ENCODE assay signal across 10 cellular contexts in the genomic region with DNA sequence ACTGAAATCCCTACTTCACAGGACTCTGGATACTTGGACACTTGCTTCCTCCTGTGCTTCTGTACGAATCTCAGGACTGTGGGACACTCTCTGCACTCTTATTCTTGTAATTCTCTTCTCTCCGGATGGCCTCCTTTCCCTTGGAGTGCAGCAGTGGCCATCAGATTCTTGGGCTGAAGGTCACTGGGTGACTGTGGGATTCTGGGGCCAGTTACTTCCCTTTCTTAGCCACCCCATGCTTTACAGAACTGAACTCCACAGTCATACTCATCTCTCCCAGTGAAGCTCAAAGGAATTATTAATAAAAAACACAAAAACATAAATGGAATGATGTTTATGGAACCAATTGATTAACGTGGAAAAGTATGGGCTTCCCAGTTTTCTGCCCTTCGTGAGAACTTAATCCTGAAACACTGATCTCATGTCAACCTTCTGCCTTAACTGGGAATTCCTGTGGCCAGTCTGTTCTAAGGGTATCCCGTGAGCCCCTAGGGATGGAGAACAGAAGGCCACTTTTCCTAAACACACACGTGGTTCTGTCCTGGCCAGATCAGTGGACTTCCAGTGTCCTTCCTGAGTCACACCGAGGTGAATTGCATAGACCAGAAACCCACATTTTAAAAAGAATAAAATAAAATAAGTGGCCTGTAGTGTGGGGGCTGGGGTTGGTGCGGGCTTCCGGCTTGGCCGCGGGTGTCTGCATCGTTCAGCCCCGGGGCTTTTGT. TPM values are rescaled to one million over a fixed set of nuclear protein-coding genes. Genes with fewer than 3 reads are reported as not detected.
DNase-seq lines count a peak whose midpoint lies in the region; TF ChIP-seq lines count a peak whose summit lies in the region.
"Had no signal": no experiment of that assay in that cellular context is flagged by ENCODE, and none has a peak within 500 bp of the region (broad histone marks: within the 10 kb centered on the region; RNA-seq: fewer than 3 reads in every experiment).

No MANE protein-coding gene starts in this region.

- H3K9me3 Mint-ChIP-seq in CD4-positive, alpha-beta memory T cell: no peaks in the 10 kb centered on the region
- H3K9me3 Mint-ChIP-seq in osteocyte (ENCODE audit: unreplicated experiment): no peaks in the 10 kb centered on the region

- peaks cover 67 to 71% of the 10 kb centered on the region in 2 donors for H3K27me3 Mint-ChIP-seq in CD4-positive, alpha-beta memory T cell
- H3K27me3 Mint-ChIP-seq in osteocyte (ENCODE audit: unreplicated experiment): peaks cover 82% of the 10 kb centered on the region

- H3K79me2 ChIP-seq in fibroblast of lung (ENCODE audit: control insufficient read depth, insufficient read depth, low read length): no peaks in the 10 kb centered on the region

- H3K4me1 ChIP-seq in CD4-positive, alpha-beta memory T cell (ENCODE audit: insufficient read depth, low read length): peaks cover 52% of the 10 kb centered on the region
- peaks cover 2% of the 10 kb centered on the region for H3K4me1 ChIP-seq in fibroblast of lung (ENCODE audit: control insufficient read depth, extremely low read depth, insufficient read depth, low read length)

- H3K4me3 ChIP-seq in CD4-positive, alpha-beta memory T cell (ENCODE audit: low read length in 2 of 2): peak overlapping the region in 1 of 2 donors; percentile 51
- H3K4me3 ChIP-seq in fibroblast of lung (replicated peaks in 1 of 4; ENCODE audit: control extremely low read depth in 1 of 4, insufficient read depth in 1 of 4, low read depth in 3 of 4, low read length in 4 of 4): peak overlapping the region in 3 of 4 experiments; percentile 36 to 59 (median 51)

- H3K36me3 Mint-ChIP-seq in CD4-positive, alpha-beta memory T cell: peaks cover 0 to 4% of the 10 kb centered on the region in 2 donors
- H3K36me3 Mint-ChIP-seq in osteocyte (ENCODE audit: unreplicated experiment): no peaks in the 10 kb centered on the region

- DNase-seq in CD4-positive, alpha-beta memory T cell: no peak
- DNase-seq in SK-MEL-5 (ENCODE audit: low read depth, low spot score) (peak; percentile 45), fibroblast of lung (ENCODE audit: low read depth in 2 of 2) (no peak), osteocyte (ENCODE audit: extremely low spot score, unreplicated experiment) (no peak), RPMI8226 (no peak), AG08396 (ENCODE audit: low spot score) (no peak), NCI-H1417 treated with DMSO at 0.1 percent for 48 hours (lab: John Stamatoyannopoulos, UW) (no peak), NCI-H1048 (lab: John Stamatoyannopoulos, UW) (no peak)
- DNase-seq: DND-41, NCI-H2081 treated with DMSO at 0.1 percent for 48 hours had no signal

- POLR2A ChIA-PET in CD4-positive, alpha-beta memory T cell (lab: Charles Lee; ENCODE audit: partially characterized antibody): interaction anchor here (0.9 to 3.0 kb wide), 9 partner anchors 14 to 251 kb away, joined by 3 to 42 read pairs (median 6); partner anchors contain the start of gene MDC1

- H3K9me3 ChIP-seq in CD4-positive, alpha-beta memory T cell (ENCODE audit: control insufficient read depth in 1 of 2, low read length in 2 of 2): no peaks in the 10 kb centered on the region
- no peaks in the 10 kb centered on the region for H3K9me3 ChIP-seq in fibroblast of lung (ENCODE audit: control insufficient read depth, insufficient read depth, low read depth, low read length)

- peaks cover 1% of the 10 kb centered on the region for H4K20me1 ChIP-seq in fibroblast of lung (ENCODE audit: control insufficient read depth, extremely low read depth, insufficient read depth, low read length)

- H3K36me3 ChIP-seq in CD4-positive, alpha-beta memory T cell (ENCODE audit: insufficient read depth, low read length): no peaks in the 10 kb centered on the region
- no peaks in the 10 kb centered on the region for H3K36me3 ChIP-seq in fibroblast of lung (ENCODE audit: control insufficient read depth, insufficient read depth, low read length)

- H3K27ac Mint-ChIP-seq in CD4-positive, alpha-beta memory T cell: peak overlapping the region in 3 of 7 donors; percentile 19 to 48 (median 28)
- H3K27ac Mint-ChIP-seq in osteocyte (ENCODE audit: unreplicated experiment): no peak overlapping the region

- peak overlapping the region; percentile 64 for H3K4me2 ChIP-seq in fibroblast of lung (ENCODE audit: extremely low read depth, insufficient read depth, low read length)

- H2AFZ ChIP-seq in fibroblast of lung (ENCODE audit: low read length): no peak overlapping the region

- no peak overlapping the region for H3K27ac ChIP-seq in CD4-positive, alpha-beta memory T cell (ENCODE audit: low read depth, low read length)
- no peak overlapping the region for H3K27ac ChIP-seq in fibroblast of lung (ENCODE audit: insufficient read depth, low read length)

- in situ Hi-C loops in SK-MEL-5 (cut with HindIII; ENCODE audit: low pct_unique_long_range_greater_than_20kb, low sequenced_read_pairs): no loop called here

- no peak for TF ChIP-seq CTCF in fibroblast of lung (conservative IDR thresholded peaks at IDR 0.05 in 1 of 2, IDR thresholded peaks at IDR 0.05 in 1 of 2; ENCODE audit: low read depth in 1 of 2, low read length in 2 of 2)
- TF ChIP-seq CTCF in osteocyte (IDR thresholded peaks at IDR 0.05): no peak

- intact Hi-C loops in CD4-positive, alpha-beta memory T cell (cut with micrococcal nuclease): no loop called here

- no peak overlapping the region for H3K9ac ChIP-seq in fibroblast of lung (ENCODE audit: insufficient read depth, low read length)

- CTCF ChIA-PET in CD4-positive, alpha-beta memory T cell (lab: Charles Lee; ENCODE audit: partially characterized antibody): interaction anchor here (1.5 to 5.9 kb wide), 4 partner anchors 8 to 78 kb away, joined by 5 to 42 read pairs (median 12); no protein-coding TSS in a partner anchor

- H3K4me1 Mint-ChIP-seq in CD4-positive, alpha-beta memory T cell: peaks cover 25 to 61% (median 45%) of the 10 kb centered on the region in 4 donors
- H3K4me1 Mint-ChIP-seq in osteocyte (ENCODE audit: unreplicated experiment): peaks cover 5% of the 10 kb centered on the region

- peak overlapping the region in 7 of 8 donors; percentile 37 to 80 (median 59) for H3K4me3 Mint-ChIP-seq in CD4-positive, alpha-beta memory T cell
- peak overlapping the region; percentile 48 for H3K4me3 Mint-ChIP-seq in osteocyte (ENCODE audit: unreplicated experiment)

- peaks cover 78% of the 10 kb centered on the region for H3K27me3 ChIP-seq in CD4-positive, alpha-beta memory T cell (ENCODE audit: insufficient read depth, low read length)
- H3K27me3 ChIP-seq in fibroblast of lung (ENCODE audit: control insufficient read depth, insufficient read depth, low read length): peaks cover 87% of the 10 kb centered on the region

RNA-seq across cellular contexts. Expression of gene HLA-E, which starts 23.6 kb away (rescaled TPM):
- total RNA-seq in CD4-positive, alpha-beta memory T cell: 1,000 to 10,000 TPM; 1,097 to 1,122 TPM
- 1,000 to 10,000 TPM; 2,441 to 3,541 TPM for polyA plus RNA-seq in CD4-positive, alpha-beta memory T cell
- 174 and 181 TPM in 2 replicates for total RNA-seq in SK-MEL-5 (2014; rRNA removed; shearing (Covaris generic))
- 183 and 184 TPM in 2 replicates for polyA plus RNA-seq in SK-MEL-5 (2015; cell fraction: cytosol; rRNA removed)
- polyA plus RNA-seq in SK-MEL-5 (2015; cell fraction: nucleus; rRNA removed): 52.7 and 61.6 TPM in 2 replicates
- 213 and 254 TPM in 2 replicates for total RNA-seq in fibroblast of lung
- polyA plus RNA-seq in fibroblast of lung: 115 and 183 TPM in 2 replicates
- 135 and 197 TPM in 2 replicates for polyA plus RNA-seq in fibroblast of lung (2012)
- polyA minus RNA-seq in fibroblast of lung (ENCODE audit: low replicate concordance): 120 and 170 TPM in 2 replicates
- 170 and 174 TPM in 2 replicates for total RNA-seq in osteocyte
